Comparison of ENCODE assay signal across 13 cellular contexts in the genomic region with DNA sequence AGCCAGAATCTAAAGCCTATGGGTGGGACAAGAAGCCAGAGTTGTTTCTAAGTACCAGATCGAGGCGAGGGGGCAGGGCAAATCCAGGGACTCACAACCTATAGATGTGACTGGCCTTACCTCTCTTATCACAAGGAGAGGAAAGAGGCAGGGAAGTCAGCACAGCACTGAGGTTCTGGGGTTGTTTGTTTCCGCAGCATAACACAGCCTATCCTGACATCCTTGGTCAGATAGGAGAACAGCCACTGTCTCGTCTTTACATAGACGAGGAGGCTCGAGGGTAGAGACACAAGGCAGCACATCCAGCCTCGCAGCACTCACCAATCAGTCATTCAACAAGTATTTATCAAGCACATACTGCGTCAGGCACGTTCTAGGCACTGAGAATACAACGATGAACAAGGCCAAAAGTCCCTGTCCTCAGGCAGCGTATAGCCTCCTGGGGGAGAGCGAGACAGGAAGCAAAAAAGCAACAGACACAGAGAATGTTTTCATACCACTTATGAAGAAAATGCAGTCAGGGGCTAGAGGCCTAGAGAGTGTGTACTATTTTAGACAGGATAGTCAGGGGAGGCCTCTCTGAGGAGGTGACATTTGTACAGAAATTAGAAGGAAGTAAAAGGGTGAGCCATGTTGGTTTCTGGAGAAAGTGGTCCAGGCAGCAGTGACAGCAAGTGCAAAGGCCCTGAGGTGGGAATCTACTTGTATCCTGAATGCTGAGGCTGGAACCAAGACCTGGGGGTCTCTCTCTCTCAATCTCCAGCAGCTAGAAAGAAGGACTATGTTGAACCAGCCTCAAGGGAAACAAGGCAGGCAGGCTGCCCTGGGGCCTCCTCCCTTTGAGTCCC.
"Had no signal": no experiment of that assay in that cellular context is flagged by ENCODE, and none has a peak within 500 bp of the region (broad histone marks: within the 10 kb centered on the region; RNA-seq: fewer than 3 reads in every experiment).

No MANE protein-coding gene starts in this region.

- H3K36me3 ChIP-seq: upper lobe of right lung had no signal

- H3K27ac Mint-ChIP-seq: activated CD4-positive, alpha-beta T cell treated with anti-CD3 and anti-CD28 coated beads for 36 hours; activated CD8-positive, alpha-beta T cell treated with anti-CD3 and anti-CD28 coated beads, Interleukin-2, amount 10 ng/mL, durations not matched to agents 7 days and 5 days; activated naive CD4-positive, alpha-beta T cell treated with anti-CD3 and anti-CD28 coated beads for 36 hours; natural killer cell treated with Interleukin-12 subunit alpha and Interleukin-12 subunit beta and Interleukin-15 and Interleukin-18, amount 100 ng/mL, for 72 hours; T-helper 2 cell treated with Interferon-gamma antibody and Interleukin-4, amounts not matched to agents 5 μg/mL and 100 μg/mL, for 36 hours had no signal

- H3K9me3 ChIP-seq: body of pancreas, psoas muscle, upper lobe of right lung had no signal

- H3K9me3 Mint-ChIP-seq: natural killer cell treated with Interleukin-12 subunit alpha and Interleukin-12 subunit beta and Interleukin-15 and Interleukin-18, amount 100 ng/mL, for 72 hours; T-helper 2 cell treated with Interferon-gamma antibody and Interleukin-4, amounts not matched to agents 5 μg/mL and 100 μg/mL, for 36 hours had no signal

- H3K27ac ChIP-seq: psoas muscle, upper lobe of right lung had no signal

- H3K4me3 ChIP-seq: body of pancreas, psoas muscle, upper lobe of right lung had no signal

- DNase-seq: activated CD4-positive, alpha-beta T cell treated with anti-CD3 and anti-CD28 coated beads for 36 hours; activated CD8-positive, alpha-beta memory T cell treated with anti-CD3 and anti-CD28 coated beads, Interleukin-2, amount 50 U/mL, for 48 hours; activated CD8-positive, alpha-beta T cell treated with anti-CD3 and anti-CD28 coated beads, Interleukin-2, amount 10 ng/mL, durations not matched to agents 7 days and 5 days; activated naive CD4-positive, alpha-beta T cell treated with anti-CD3 and anti-CD28 coated beads for 36 hours; amniotic stem cell; psoas muscle; stimulated activated CD4-positive, alpha-beta T cell treated with anti-CD3 and anti-CD28 coated beads, Interleukin-12 subunit alpha, Interleukin-12 subunit beta, amount 100 ng/mL, for 4 hours; stimulated activated naive CD4-positive, alpha-beta T cell; upper lobe of right lung had no signal

- H3K27me3 ChIP-seq: body of pancreas, upper lobe of right lung had no signal

- H3K4me1 Mint-ChIP-seq: activated CD4-positive, alpha-beta T cell treated with anti-CD3 and anti-CD28 coated beads for 36 hours had no signal

- H3K4me3 Mint-ChIP-seq: activated CD4-positive, alpha-beta T cell treated with anti-CD3 and anti-CD28 coated beads for 36 hours; activated CD8-positive, alpha-beta T cell treated with anti-CD3 and anti-CD28 coated beads, Interleukin-2, amount 10 ng/mL, durations not matched to agents 7 days and 5 days; activated naive CD4-positive, alpha-beta T cell treated with anti-CD3 and anti-CD28 coated beads for 36 hours; natural killer cell treated with Interleukin-12 subunit alpha and Interleukin-12 subunit beta and Interleukin-15 and Interleukin-18, amount 100 ng/mL, for 72 hours; T-helper 2 cell treated with Interferon-gamma antibody and Interleukin-4, amounts not matched to agents 5 μg/mL and 100 μg/mL, for 36 hours had no signal

- H3K4me1 ChIP-seq: body of pancreas, psoas muscle, upper lobe of right lung had no signal

- ATAC-seq: activated CD4-positive, alpha-beta T cell treated with anti-CD3 and anti-CD28 coated beads for 36 hours; activated CD8-positive, alpha-beta T cell treated with anti-CD3 and anti-CD28 coated beads, Interleukin-2, amount 10 ng/mL, durations not matched to agents 7 days and 5 days; esophagus mucosa; natural killer cell treated with Interleukin-12 subunit alpha and Interleukin-12 subunit beta and Interleukin-15 and Interleukin-18, amount 100 ng/mL, for 72 hours; psoas muscle; upper lobe of right lung had no signal
